In genomic region chr9:137354845-137355420, GRCh38 we compare ENCODE assay signal across 22 cellular contexts. TPM values are rescaled to one million over a fixed set of nuclear protein-coding genes. Genes with fewer than 3 reads are reported as not detected.
DNase-seq lines count a peak whose midpoint lies in the region; ATAC-seq, FAIRE-seq and TF ChIP-seq lines count a peak whose summit lies in the region.
"Had no signal": no experiment of that assay in that cellular context is flagged by ENCODE, and none has a peak within 500 bp of the region (broad histone marks: within the 10 kb centered on the region; RNA-seq: fewer than 3 reads in every experiment).

No MANE protein-coding gene starts in this region.

- H4K8ac ChIP-seq in neuronal stem cell (ENCODE audit: low read depth, low read length): no peak overlapping the region

- H3K18ac ChIP-seq in neuronal stem cell (ENCODE audit: low read length): peak overlapping the region; percentile 76

- TF ChIP-seq RAD21 in K562 (CRISPR knock-in tag; conservative IDR thresholded peaks at IDR 0.05 in 1 of 2, IDR thresholded peaks at IDR 0.05 in 1 of 2): no peak

- TF ChIP-seq EP300 in K562 (IDR thresholded peaks at IDR 0.05; ENCODE audit: low read length): no peak

- H2AFZ ChIP-seq in K562 (ENCODE audit: low read depth, low read length): no peak overlapping the region
- H2AFZ ChIP-seq in neuronal stem cell (ENCODE audit: low read length): no peak overlapping the region
- H2AFZ ChIP-seq: PC-9 had no signal

- no peak overlapping the region for H4K91ac ChIP-seq in neuronal stem cell (ENCODE audit: low read depth, low read length, poor library complexity)

- no peaks in the 10 kb centered on the region for H3K79me1 ChIP-seq in neuronal stem cell (ENCODE audit: low read depth, low read length)

- FAIRE-seq in K562 (lab: Jason Lieb, UNC): no peak
- FAIRE-seq: A204.1 had no signal

- peak overlapping the region in 8 of 10 donors; percentile 57 to 87 (median 75) for H3K27ac ChIP-seq in heart right ventricle
- H3K27ac ChIP-seq in right cardiac atrium (ENCODE audit: low read length): no peak overlapping the region
- no peak overlapping the region for H3K27ac ChIP-seq in K562 (ENCODE audit: extremely low read depth, low read depth, low read length)
- H3K27ac ChIP-seq in neuronal stem cell (replicated peaks; ENCODE audit: low read length): no peak overlapping the region
- H3K27ac ChIP-seq in upper lobe of right lung: peak overlapping the region; percentile 65
- H3K27ac ChIP-seq: PC-9 had no signal

- H4K20me1 ChIP-seq in K562 (replicated peaks; ENCODE audit: control insufficient read depth, insufficient read depth, low read length): no peaks in the 10 kb centered on the region

- H3K4me2 ChIP-seq in K562 (ENCODE audit: insufficient read depth, low read length): no peak overlapping the region
- no peak overlapping the region for H3K4me2 ChIP-seq in neuronal stem cell (ENCODE audit: insufficient read depth, low read length, poor library complexity, severe bottlenecking)
- H3K4me2 ChIP-seq: PC-9 had no signal

- no peak overlapping the region for H2BK15ac ChIP-seq in neuronal stem cell (ENCODE audit: low read length)

- H2BK5ac ChIP-seq in neuronal stem cell (ENCODE audit: low read length): no peak overlapping the region

- BruUV-seq in K562 (replicated peaks; lab: Mats Ljungman, UMichigan): no TSS peak

- CTCF ChIA-PET in K562 (lab: Yijun Ruan, JAX; ENCODE audit: low intra/inter-chr PET ratio): no interaction called here

- POLR2A ChIA-PET in K562 (lab: Yijun Ruan, JAX): no interaction called here

- DNase-seq in heart right ventricle (no peak), right cardiac atrium (no peak), K562 (ENCODE audit: extremely low read depth in 1 of 4, low spot score in 3 of 4) (no peak), neuronal stem cell (ENCODE audit: low spot score) (no peak), upper lobe of right lung (peak; percentile 53), COLO668 (lab: John Stamatoyannopoulos, UW; ENCODE audit: unreplicated experiment) (no peak)
- no peak for DNase-seq in activated effector memory CD4-positive, alpha-beta T cell treated with anti-CD3 and anti-CD28 coated beads, Interleukin-2, amount 50 U/mL, for 16 hours
- DNase-seq: BE2C, COR-L47, DND-41, HCEC 1CT, NCI-H1105, NCI-H146, NCI-H2029, NCI-H226, NCI-H510A treated with DMSO at 0.1 percent for 48 hours, NCI-H748 treated with DMSO at 0.1 percent for 48 hours, PC-9, SHP77 had no signal

- H3K4me3 ChIP-seq in heart right ventricle: no peak overlapping the region
- H3K4me3 ChIP-seq in right cardiac atrium (ENCODE audit: low read length): no peak overlapping the region
- H3K4me3 ChIP-seq in K562: no peak overlapping the region
- H3K4me3 ChIP-seq in neuronal stem cell (ENCODE audit: low read length in 2 of 2): no peak overlapping the region
- no peak overlapping the region for H3K4me3 ChIP-seq in upper lobe of right lung
- H3K4me3 ChIP-seq: PC-9 had no signal

- H3K4me1 ChIP-seq in heart right ventricle (peaks cover 0 to 30% (median 20%) of the 10 kb centered on the region in 9 donors), right cardiac atrium (ENCODE audit: control insufficient read depth, insufficient read depth, low read length) (no peaks in the 10 kb centered on the region), K562 (replicated peaks in 1 of 2; ENCODE audit: control insufficient read depth in 2 of 2, insufficient read depth in 2 of 2, low read length in 2 of 2) (peaks cover 0 to 36% of the 10 kb centered on the region in 2 experiments; a peak in 2 of 5 replicates), neuronal stem cell (ENCODE audit: control insufficient read depth in 2 of 2, insufficient read depth in 1 of 2, low read depth in 1 of 2, low read length in 2 of 2) (no peaks in the 10 kb centered on the region), upper lobe of right lung (peaks cover 9% of the 10 kb centered on the region)
- H3K4me1 ChIP-seq: BE2C had no signal

- H2AK5ac ChIP-seq in neuronal stem cell (ENCODE audit: low read depth, low read length): no peak overlapping the region

- H3K23ac ChIP-seq in neuronal stem cell (ENCODE audit: low read depth, low read length, poor library complexity): no peak overlapping the region

- H3K9ac ChIP-seq in K562 (ENCODE audit: insufficient read depth in 1 of 2, low read depth in 2 of 2, low read length in 2 of 2) (no peak overlapping the region), neuronal stem cell (ENCODE audit: low read depth, low read length, poor library complexity) (no peak overlapping the region)

- no peak for TF ChIP-seq CTCF in heart right ventricle (IDR thresholded peaks at IDR 0.05)
- TF ChIP-seq CTCF in K562 (IDR thresholded peaks at IDR 0.05 in 2 of 3, conservative IDR thresholded peaks at IDR 0.05 in 1 of 3; ENCODE audit: insufficient read depth in 2 of 3, low read depth in 1 of 3, low read length in 3 of 3): no peak
- no peak for TF ChIP-seq CTCF in upper lobe of right lung (IDR thresholded peaks at IDR 0.05)

- no peak overlapping the region for H3K14ac ChIP-seq in neuronal stem cell (ENCODE audit: low read length)

- no peak overlapping the region for H3K4ac ChIP-seq in neuronal stem cell (ENCODE audit: low read length)

- H2BK12ac ChIP-seq in neuronal stem cell (ENCODE audit: low read length): no peak overlapping the region

- H3K36me3 ChIP-seq in heart right ventricle (peaks cover 0 to 10% (median 0%) of the 10 kb centered on the region in 9 donors), K562 (ENCODE audit: control insufficient read depth, insufficient read depth, low read length) (no peaks in the 10 kb centered on the region), neuronal stem cell (replicated peaks in 1 of 2; ENCODE audit: control insufficient read depth in 2 of 2, insufficient read depth in 2 of 2, low read length in 2 of 2) (peaks cover 0 to 2% of the 10 kb centered on the region in 2 donors), upper lobe of right lung (no peaks in the 10 kb centered on the region)
- H3K36me3 ChIP-seq: BE2C had no signal

- in situ Hi-C loops in K562 (cut with MboI): no loop called here

- H3K27me3 ChIP-seq in heart right ventricle (no peaks in the 10 kb centered on the region), right cardiac atrium (ENCODE audit: control insufficient read depth, insufficient read depth) (no peaks in the 10 kb centered on the region), K562 (ENCODE audit: control insufficient read depth in 2 of 2, insufficient read depth in 2 of 2, low read length in 2 of 2) (peaks cover 0 to 17% of the 10 kb centered on the region in 2 experiments; a peak in 1 of 5 replicates), neuronal stem cell (ENCODE audit: control insufficient read depth in 3 of 3, insufficient read depth in 3 of 3, low read depth in 1 of 3, low read length in 3 of 3) (no peaks in the 10 kb centered on the region), upper lobe of right lung (no peaks in the 10 kb centered on the region)
- H3K27me3 ChIP-seq: BE2C had no signal

- ATAC-seq in heart right ventricle (no peak), right cardiac atrium (no peak), K562 (no peak), upper lobe of right lung (no peak), HG02588 (IDR thresholded peaks at IDR 0.05; ENCODE audit: unreplicated experiment) (no peak)

- WGBS in heart right ventricle, 2 donors: 91 to 94% methylated on average over 29 of the region's 29 CpGs
- WGBS in right cardiac atrium: 93% methylated on average over 29 of the region's 29 CpGs
- 53% methylated on average over 14 of the region's 29 CpGs for WGBS in K562 (ENCODE audit: insufficient coverage, low coverage, missing lambda C conversion rate)
- WGBS in neuronal stem cell (ENCODE audit: extremely low coverage in 2 of 2, insufficient read length in 2 of 2, insufficient replicate concordance in 1 of 2), 2 donors: no CpG with 5 or more reads among the region's 29 CpGs

- no peak overlapping the region for H2BK120ac ChIP-seq in neuronal stem cell (ENCODE audit: low read depth, low read length)

- no peaks in the 10 kb centered on the region for H3K9me1 ChIP-seq in K562 (ENCODE audit: control insufficient read depth, insufficient read depth, low read length)

- peaks cover 0 to 31% (median 8%) of the 10 kb centered on the region in 11 donors for H3K9me3 ChIP-seq in heart right ventricle
- H3K9me3 ChIP-seq in right cardiac atrium (ENCODE audit: control insufficient read depth, low read length): no peaks in the 10 kb centered on the region
- peaks cover 9% of the 10 kb centered on the region for H3K9me3 ChIP-seq in K562 (replicated peaks; ENCODE audit: control insufficient read depth, insufficient read depth, low read depth, low read length)
- peaks cover 24 to 26% of the 10 kb centered on the region in 2 donors for H3K9me3 ChIP-seq in neuronal stem cell (replicated peaks in 1 of 2; ENCODE audit: control insufficient read depth in 2 of 2, insufficient read depth in 1 of 2, low read depth in 1 of 2, low read length in 2 of 2)
- peaks cover 12% of the 10 kb centered on the region for H3K9me3 ChIP-seq in upper lobe of right lung

- no peak for TF ChIP-seq POLR2A in K562 (conservative IDR thresholded peaks at IDR 0.05)

- no peaks in the 10 kb centered on the region for H3K79me2 ChIP-seq in K562 (ENCODE audit: control insufficient read depth, insufficient read depth, low read length)

- intact Hi-C loops in heart right ventricle (cut with DNase I) (no loop called here), right cardiac atrium (cut with DNase I) (no loop called here), K562 (cut with micrococcal nuclease) (no loop called here), upper lobe of right lung (cut with DNase I) (no loop called here)

RNA-seq across cellular contexts. Expression of gene NRARP, which starts 52.9 kb away (rescaled TPM):
- 10 to 100 TPM in 7 of 10 donors, 1 to 10 TPM in 3; 2.6 to 20.8 (median 11.7) TPM for total RNA-seq in heart right ventricle
- polyA plus RNA-seq in heart right ventricle: 1 to 10 TPM; 2.0 to 5.4 TPM
- 10 to 100 TPM in 1 of 4 donors, 1 to 10 TPM in 3; 4.5 to 14.5 (median 7.9) TPM for total RNA-seq in right cardiac atrium
- 4.2 TPM for polyA plus RNA-seq in right cardiac atrium
- 6.4 and 15.4 TPM in 2 replicates for total RNA-seq in K562 (2011; cell fraction: chromatin; rRNA removed; ENCODE audit: low replicate concordance)
- 16.8 and 18.8 TPM in 2 replicates for total RNA-seq in K562 (2011; cell fraction: nucleolus; rRNA removed)
- 11.7 and 13.1 TPM in 2 replicates for total RNA-seq in K562 (2011; cell fraction: nucleoplasm; rRNA removed)
- total RNA-seq in K562 (2014; rRNA removed): 19.1 and 25.9 TPM in 2 replicates
- 1.6 and 2.0 TPM in 2 replicates for total RNA-seq in K562 (2014; rRNA removed; fragmentation: Illumina TruSeq; extraction: Trizol)
- 3.3 and 4.0 TPM in 2 replicates for total RNA-seq in K562 (2015; rRNA removed; fragmentation: Illumina TruSeq; extraction: Trizol)
- 24.5 and 29.5 TPM in 2 replicates for total RNA-seq in K562 (2021)
- polyA plus RNA-seq in K562 (2011; rRNA removed): 5.2 and 7.6 TPM in 2 replicates
- 10.4 and 26.9 TPM in 2 replicates for polyA plus RNA-seq in K562 (2011; cell fraction: cytosol; rRNA removed)
- 13.1 and 17.8 TPM in 2 replicates for polyA plus RNA-seq in K562 (2011; cell fraction: nucleus; rRNA removed)
- polyA plus RNA-seq in K562 (2012): 6.1 and 8.4 TPM in 2 replicates
- 6.2 and 7.2 TPM in 2 replicates for polyA plus RNA-seq in K562 (2014; fragmentation: Illumina TruSeq; extraction: Trizol)
- polyA plus RNA-seq in K562 (2014; fragmentation: Nextera tagmentation; extraction: Ambion mirVana): not detected
- 13.8 and 17.8 TPM in 2 replicates for polyA plus RNA-seq in K562 (2014; rRNA removed)
- polyA minus RNA-seq in K562 (2011; rRNA and poly(A)+ RNA removed): 1.3 and 1.8 TPM in 2 replicates
- polyA minus RNA-seq in K562 (2011; cell fraction: cytosol; rRNA and poly(A)+ RNA removed): 9.5 and 11.2 TPM in 2 replicates
- polyA minus RNA-seq in K562 (2011; cell fraction: nucleus; rRNA and poly(A)+ RNA removed): 9.2 and 12.6 TPM in 2 replicates
- polyA plus RNA-seq in neuronal stem cell (2013, experiment 1 of 2): 51.2 TPM
- 51.6 TPM for polyA plus RNA-seq in neuronal stem cell (2013, experiment 2 of 2)
- 21.5 TPM for total RNA-seq in upper lobe of right lung
- total RNA-seq: IMR-90 had no signal

Comparison
In these comparisons a context has a peak if more than half of its experiments do, and no peak if none do; other contexts are left out.
1. H3K27ac ChIP-seq: peak in heart right ventricle (8 of 10) and upper lobe of right lung (single experiment); none in right cardiac atrium (single experiment), K562 (single experiment) and neuronal stem cell (single experiment).